Comparison of ENCODE assay signal across 9 cellular contexts in the genomic region with DNA sequence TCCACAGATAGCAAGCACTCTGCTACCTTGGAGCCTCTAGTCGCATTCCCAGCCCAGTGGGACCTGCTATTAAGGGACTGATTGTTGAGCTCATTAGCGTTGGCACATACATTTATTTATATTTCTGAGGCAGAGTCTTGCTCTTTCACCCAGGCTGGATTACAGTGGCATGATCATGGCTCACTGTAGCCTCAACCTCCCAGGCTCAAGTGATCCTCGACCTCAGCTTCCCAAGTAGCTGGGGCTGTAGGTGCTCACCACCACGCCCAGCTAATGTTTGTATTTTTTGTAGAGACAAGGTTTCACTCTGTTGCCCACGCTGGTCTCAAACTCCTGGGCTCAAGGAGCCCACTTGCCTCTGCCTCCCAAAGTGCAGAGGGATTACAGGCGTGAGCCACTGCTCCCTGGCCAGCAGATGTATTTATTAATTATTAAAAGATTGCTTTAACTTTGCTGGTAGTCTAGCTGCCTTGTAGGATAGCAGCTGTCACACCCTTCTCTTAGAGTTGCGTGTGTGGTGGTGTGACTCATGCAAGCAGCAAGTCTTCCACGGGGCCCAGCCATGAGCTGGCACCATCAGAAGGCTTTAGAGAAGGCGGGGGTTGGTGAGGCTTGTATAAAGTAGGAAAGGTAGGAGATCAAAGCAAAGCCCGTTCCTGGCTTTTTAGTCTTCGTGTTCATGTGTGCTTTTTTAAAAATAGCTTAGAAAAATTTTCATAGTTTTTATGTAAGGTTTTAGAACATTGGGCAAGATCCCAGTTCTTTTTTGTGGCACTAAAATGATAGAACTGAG. TPM values are rescaled to one million over a fixed set of nuclear protein-coding genes. Genes with fewer than 3 reads are reported as not detected.
DNase-seq lines count a peak whose midpoint lies in the region; ATAC-seq and TF ChIP-seq lines count a peak whose summit lies in the region.
"Had no signal": no experiment of that assay in that cellular context is flagged by ENCODE, and none has a peak within 500 bp of the region (broad histone marks: within the 10 kb centered on the region; RNA-seq: fewer than 3 reads in every experiment).

No MANE protein-coding gene starts in this region.

- no peaks in the 10 kb centered on the region for H3K27me3 ChIP-seq in neural progenitor cell

- H3K27ac Mint-ChIP-seq in neural progenitor cell = peak overlapping the region; percentile 70
- peak overlapping the region in 1 of 10 donors; percentile 12 for H3K27ac Mint-ChIP-seq in naive thymus-derived CD8-positive, alpha-beta T cell

- H3K9ac ChIP-seq in neural progenitor cell = no peak overlapping the region

- no peak overlapping the region for H3K27ac ChIP-seq in neural progenitor cell

- no peak overlapping the region for H3K4me2 ChIP-seq in neural progenitor cell

- no peak overlapping the region for H3K4me3 ChIP-seq in neural progenitor cell

- no peak overlapping the region for H3K4me3 Mint-ChIP-seq in neural progenitor cell
- H3K4me3 Mint-ChIP-seq in naive thymus-derived CD8-positive, alpha-beta T cell = no peak overlapping the region

- no peaks in the 10 kb centered on the region for H4K20me1 ChIP-seq in neural progenitor cell (ENCODE audit: low read depth)

- no peaks in the 10 kb centered on the region for H3K9me3 ChIP-seq in neural progenitor cell (ENCODE audit: low read depth)

- no peak for TF ChIP-seq CTCF in neural progenitor cell (IDR thresholded peaks at IDR 0.05)

- intact Hi-C loops in left ventricle myocardium superior (cut with micrococcal nuclease) = no loop called here

- H3K79me2 ChIP-seq in neural progenitor cell (ENCODE audit: low read depth) = no peaks in the 10 kb centered on the region

- no peak overlapping the region for H2AFZ ChIP-seq in neural progenitor cell (replicated peaks)

- H3K4me1 Mint-ChIP-seq in neural progenitor cell = peaks cover 2% of the 10 kb centered on the region
- H3K4me1 Mint-ChIP-seq in naive thymus-derived CD8-positive, alpha-beta T cell = peaks cover 4 to 6% (median 5%) of the 10 kb centered on the region in 4 donors

- H3K9me3 Mint-ChIP-seq in neural progenitor cell = no peaks in the 10 kb centered on the region
- H3K9me3 Mint-ChIP-seq in naive thymus-derived CD8-positive, alpha-beta T cell = no peaks in the 10 kb centered on the region

- no peaks in the 10 kb centered on the region for H3K27me3 Mint-ChIP-seq in neural progenitor cell (ENCODE audit: insufficient read depth, low read depth)
- H3K27me3 Mint-ChIP-seq in naive thymus-derived CD8-positive, alpha-beta T cell = no peaks in the 10 kb centered on the region

- H3F3A ChIP-seq in neural progenitor cell (ENCODE audit: low read depth) = no peaks in the 10 kb centered on the region

- peaks cover 39% of the 10 kb centered on the region for H3K36me3 Mint-ChIP-seq in neural progenitor cell
- peaks cover 25 to 91% (median 39%) of the 10 kb centered on the region in 3 donors for H3K36me3 Mint-ChIP-seq in naive thymus-derived CD8-positive, alpha-beta T cell

- H3K4me1 ChIP-seq in neural progenitor cell = no peaks in the 10 kb centered on the region

- no peak for ATAC-seq in naive thymus-derived CD8-positive, alpha-beta T cell
- ATAC-seq in left ventricle myocardium superior = no peak

- POLR2A ChIA-PET in naive thymus-derived CD8-positive, alpha-beta T cell (lab: Charles Lee) = no interaction called here

- DNase-seq in AG08396 (ENCODE audit: low spot score) (peak; percentile 85), NOMO-1 treated with dmso at 0.1 percent for 144 hours (lab: John Stamatoyannopoulos, UW; ENCODE audit: unreplicated experiment) (peak; percentile 34), anterior cingulate cortex (lab: John Stamatoyannopoulos, UW) (peak in 41 of 58 donors; percentile 4 to 80 (median 44)), neural progenitor cell (ENCODE audit: low spot score) (no peak), COLO668 (lab: John Stamatoyannopoulos, UW; ENCODE audit: unreplicated experiment) (no peak), NCI-H526 (lab: John Stamatoyannopoulos, UW) (no peak), left ventricle myocardium superior (no peak)
- no peak for DNase-seq in naive thymus-derived CD8-positive, alpha-beta T cell

- H3K36me3 ChIP-seq in neural progenitor cell = no peaks in the 10 kb centered on the region

RNA-seq across cellular contexts. Expression of a gene that starts 16.5 kb away (rescaled TPM):
- total RNA-seq in neural progenitor cell (ENCODE audit: low replicate concordance) (9.2 and 14.9 TPM in 2 replicates), left ventricle myocardium superior (3.2 TPM)
- total RNA-seq in naive thymus-derived CD8-positive, alpha-beta T cell = 10 to 100 TPM; 20.7 to 21.8 TPM
- polyA plus RNA-seq in naive thymus-derived CD8-positive, alpha-beta T cell = 10 to 100 TPM in 2 of 3 donors, 1 to 10 TPM in 1; 8.8 to 10.3 (median 10.2) TPM

RNA-seq across cellular contexts. Expression of a gene that starts 40.5 kb away (rescaled TPM):
- total RNA-seq in neural progenitor cell (ENCODE audit: low replicate concordance) (0.04 and 0.37 TPM in 2 replicates), left ventricle myocardium superior (not detected)
- not detected for total RNA-seq in naive thymus-derived CD8-positive, alpha-beta T cell
- polyA plus RNA-seq in naive thymus-derived CD8-positive, alpha-beta T cell = not detected
- total RNA-seq: activated CD8-positive, alpha-beta memory T cell treated with anti-CD3 and anti-CD28 coated beads for 36 hours had no signal

RNA-seq across cellular contexts. Expression of a gene that starts 40.7 kb away (rescaled TPM):
- total RNA-seq in neural progenitor cell (ENCODE audit: low replicate concordance) = 0.95 and 1.6 TPM in 2 replicates
- 10 to 100 TPM; 31.4 to 33.6 TPM for total RNA-seq in naive thymus-derived CD8-positive, alpha-beta T cell
- polyA plus RNA-seq in naive thymus-derived CD8-positive, alpha-beta T cell = 10 to 100 TPM in 2 of 3 donors, 1 to 10 TPM in 1; 9.7 to 15.6 (median 13.4) TPM
- 9.4 TPM for total RNA-seq in left ventricle myocardium superior

Comparison
In these comparisons a context has a peak if more than half of its experiments do, and no peak if none do; other contexts are left out.
1. DNase-seq: peak in AG08396 (single experiment), NOMO-1 treated with dmso at 0.1 percent for 144 hours (single experiment) and anterior cingulate cortex (41 of 58); none in neural progenitor cell (single experiment), COLO668 (single experiment), naive thymus-derived CD8-positive, alpha-beta T cell (0 of 10), NCI-H526 (0 of 2) and left ventricle myocardium superior (single experiment).